In the genomic region with DNA sequence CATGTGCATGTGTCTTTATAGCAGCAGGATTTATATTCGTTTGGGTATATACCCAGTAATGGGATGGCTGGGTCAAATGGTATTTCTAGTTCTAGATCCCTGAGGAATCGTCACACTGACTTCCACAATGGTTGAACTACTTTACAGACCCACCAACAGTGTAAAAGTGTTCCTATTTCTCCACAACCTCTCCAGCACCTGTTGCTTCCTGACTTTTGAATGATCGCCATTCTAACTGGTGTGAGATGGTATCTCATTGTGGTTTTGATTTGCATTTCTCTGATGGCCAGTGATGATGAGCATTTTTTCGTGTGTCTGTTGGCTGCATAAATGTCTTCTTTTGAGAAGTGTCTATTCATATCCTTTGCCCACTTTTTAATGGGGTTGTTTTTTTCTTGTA, we compare ENCODE assay signal across 1 cellular context.
TF ChIP-seq lines count a peak whose summit lies in the region.
"Not testable (repeated sequence)": the region's sequence is repeated elsewhere in the genome, so short reads cannot be mapped to it uniquely, and the experiment has no call there.

No MANE protein-coding gene starts in this region.

- not testable (repeated sequence) for H3K36me3 ChIP-seq in HEK293 (ENCODE audit: control insufficient read depth in 2 of 2, insufficient read depth in 1 of 2, low read length in 2 of 2)

- CTCF ChIA-PET in HEK293 (lab: Yijun Ruan, JAX): not testable (repeated sequence)

- not testable (repeated sequence) for H3K4me3 ChIP-seq in HEK293 (ENCODE audit: low read depth, low read length)

- not testable (repeated sequence) for H3K27ac ChIP-seq in HEK293 (ENCODE audit: extremely low read depth, low read depth, low read length)

- not testable (repeated sequence) for H3K9me3 ChIP-seq in HEK293 (ENCODE audit: control insufficient read depth, insufficient read depth, low read depth, low read length)

- not testable (repeated sequence) for TF ChIP-seq CTCF in HEK293 (tag by site-specific recombination; IDR thresholded peaks at IDR 0.05)

- not testable (repeated sequence) for H3K4me1 ChIP-seq in HEK293 (ENCODE audit: control insufficient read depth, insufficient read depth, low read length)

- POLR2A ChIA-PET in HEK293 (lab: Yijun Ruan, JAX): not testable (repeated sequence)

TF ChIP-seq in HEK293, 187 proteins besides CTCF, POLR2A, EP300 and RAD21:
- TF ChIP-seq SCRT1 (tag by site-specific recombination; IDR thresholded peaks at IDR 0.05; ENCODE audit: borderline replicate concordance) (peak; percentile 70), SCRT2 (tag by site-specific recombination; IDR thresholded peaks at IDR 0.05) (peak; percentile 74)
